ENCODE assay signal across 1 cellular context in the genomic region with DNA sequence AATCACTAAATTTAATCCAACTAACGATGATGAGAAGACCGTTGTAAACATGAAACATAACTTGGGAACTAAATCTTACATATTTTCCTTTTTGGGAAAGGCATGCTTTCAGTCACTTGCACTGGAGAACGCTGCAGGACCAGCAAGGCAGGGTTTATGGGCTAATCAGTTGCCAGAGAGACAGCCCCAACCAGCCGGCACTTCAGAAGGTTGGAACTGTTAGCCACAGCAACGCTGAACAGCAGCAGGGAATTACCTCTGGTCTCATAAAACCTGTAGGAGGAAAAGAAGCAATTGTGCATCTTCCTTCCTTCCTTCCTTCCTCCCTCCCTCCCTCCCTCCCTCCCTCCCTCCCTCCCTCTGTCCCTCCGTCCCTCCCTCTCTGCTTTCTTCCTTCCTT.
TF ChIP-seq lines count a peak whose summit lies in the region.

No MANE protein-coding gene starts in this region.

TF ChIP-seq in H1, 55 proteins besides CTCF, POLR2A, EP300 and RAD21 (continued from another document):
- TF ChIP-seq, protein P1, sequence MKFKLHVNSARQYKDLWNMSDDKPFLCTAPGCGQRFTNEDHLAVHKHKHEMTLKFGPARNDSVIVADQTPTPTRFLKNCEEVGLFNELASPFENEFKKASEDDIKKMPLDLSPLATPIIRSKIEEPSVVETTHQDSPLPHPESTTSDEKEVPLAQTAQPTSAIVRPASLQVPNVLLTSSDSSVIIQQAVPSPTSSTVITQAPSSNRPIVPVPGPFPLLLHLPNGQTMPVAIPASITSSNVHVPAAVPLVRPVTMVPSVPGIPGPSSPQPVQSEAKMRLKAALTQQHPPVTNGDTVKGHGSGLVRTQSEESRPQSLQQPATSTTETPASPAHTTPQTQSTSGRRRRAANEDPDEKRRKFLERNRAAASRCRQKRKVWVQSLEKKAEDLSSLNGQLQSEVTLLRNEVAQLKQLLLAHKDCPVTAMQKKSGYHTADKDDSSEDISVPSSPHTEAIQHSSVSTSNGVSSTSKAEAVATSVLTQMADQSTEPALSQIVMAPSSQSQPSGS (IDR thresholded peaks at IDR 0.05; ENCODE audit: low read length), result no peak
- no peak for TF ChIP-seq SP1 (IDR thresholded peaks at IDR 0.05; ENCODE audit: low read depth, low read length)
